Comparison of ENCODE assay signal across 13 cellular contexts in genomic region chr2:73075477-73076373, GRCh38. TPM values are rescaled to one million over a fixed set of nuclear protein-coding genes. Genes with fewer than 3 reads are reported as not detected.
DNase-seq lines count a peak whose midpoint lies in the region; ATAC-seq and TF ChIP-seq lines count a peak whose summit lies in the region.
"Had no signal": no experiment of that assay in that cellular context is flagged by ENCODE, and none has a peak within 500 bp of the region (broad histone marks: within the 10 kb centered on the region; RNA-seq: fewer than 3 reads in every experiment).

No MANE protein-coding gene starts in this region.

- ATAC-seq in sciatic nerve, result peak; percentile 14
- no peak for ATAC-seq in HG02852 (IDR thresholded peaks at IDR 0.05; ENCODE audit: unreplicated experiment)
- ATAC-seq: Panc1 had no signal

- H3K4me3 ChIP-seq in H7 (ENCODE audit: insufficient read depth, low read depth, low read length) (no peak overlapping the region), astrocyte of the spinal cord (ENCODE audit: low read depth, low read length) (no peak overlapping the region), hepatocyte (no peak overlapping the region)

- H2AFZ ChIP-seq in hepatocyte, result no peak overlapping the region

- TF ChIP-seq CTCF in astrocyte of the spinal cord (IDR thresholded peaks at IDR 0.05; ENCODE audit: low read depth, low read length) (no peak), hepatocyte (IDR thresholded peaks at IDR 0.05; ENCODE audit: poor library complexity) (no peak)

- DNase-seq in H7 (peak; percentile 35), astrocyte of the spinal cord (ENCODE audit: low read depth, low spot score) (peak; percentile 45), iris pigment epithelial cell (ENCODE audit: low read depth) (peak; percentile 42), sciatic nerve (ENCODE audit: low spot score) (no peak), CD1c-positive myeloid dendritic cell (ENCODE audit: extremely low spot score) (no peak), hepatocyte (ENCODE audit: low spot score) (no peak), NCI-H774 (lab: John Stamatoyannopoulos, UW) (no peak)
- DNase-seq: activated naive CD4-positive, alpha-beta T cell treated with anti-CD3 and anti-CD28 coated beads, Interleukin-2, amount 50 U/mL, for 16 hours; NCI-H1930; NCI-H526; WERI-Rb-1 had no signal

- H3K4me2 ChIP-seq in hepatocyte, result no peak overlapping the region

- H3K79me2 ChIP-seq in hepatocyte, result peaks cover 3% of the 10 kb centered on the region

- WGBS in hepatocyte (ENCODE audit: low lambda C conversion rate, missing lambda C conversion rate), result 89% methylated on average over 13 of the region's 23 CpGs

- no peak overlapping the region for H3K27ac ChIP-seq in hepatocyte
- H3K27ac ChIP-seq: WERI-Rb-1 had no signal

- peaks cover 1% of the 10 kb centered on the region; the same call in 1 of the 2 replicates for H3K36me3 ChIP-seq in H7 (replicated peaks; ENCODE audit: control insufficient read depth, insufficient read depth, low read length)
- H3K36me3 ChIP-seq in hepatocyte (replicated peaks; ENCODE audit: insufficient read depth, low read depth), result no peaks in the 10 kb centered on the region

- no peaks in the 10 kb centered on the region for H3K9me3 ChIP-seq in hepatocyte (ENCODE audit: low read depth)

- H3K4me1 ChIP-seq in hepatocyte (ENCODE audit: insufficient read depth), result peaks cover 8% of the 10 kb centered on the region

- intact Hi-C loops in sciatic nerve (cut with DNase I), result no loop called here

- in situ Hi-C loops in astrocyte of the spinal cord (cut with HindIII; ENCODE audit: low sequenced_read_pairs), result no loop called here

- H3K27me3 ChIP-seq in H7 (ENCODE audit: control insufficient read depth, insufficient read depth, low read length) (no peaks in the 10 kb centered on the region), hepatocyte (no peaks in the 10 kb centered on the region)

- no peaks in the 10 kb centered on the region for H4K20me1 ChIP-seq in hepatocyte (ENCODE audit: insufficient read depth, poor library complexity, severe bottlenecking)

- no peaks in the 10 kb centered on the region for H3K9me2 ChIP-seq in hepatocyte (replicated peaks; ENCODE audit: insufficient read depth)

RNA-seq across cellular contexts. Expression of gene SFXN5, which starts 4.2 kb away (rescaled TPM):
- 19.4 and 23.9 TPM in 2 replicates for total RNA-seq in H7 (2014; rRNA removed; shearing (Covaris generic))
- 19.5 TPM for total RNA-seq in sciatic nerve
- total RNA-seq in hepatocyte, result 25.7 and 34.6 TPM in 2 replicates
- 25.8 and 26.1 TPM in 2 replicates for polyA plus RNA-seq in hepatocyte

RNA-seq across cellular contexts. Expression of gene RAB11FIP5, which starts 37.0 kb away (rescaled TPM):
- 12.4 and 16.7 TPM in 2 replicates for total RNA-seq in H7 (2014; rRNA removed; shearing (Covaris generic))
- total RNA-seq in sciatic nerve (40.3 TPM), hepatocyte (33.7 and 34.7 TPM in 2 replicates)
- 31.1 and 33.5 TPM in 2 replicates for polyA plus RNA-seq in hepatocyte

Comparison
In these comparisons a context has a peak if more than half of its experiments do, and no peak if none do; other contexts are left out.
1. DNase-seq: peak in H7 (single experiment), astrocyte of the spinal cord (single experiment) and iris pigment epithelial cell (single experiment); none in sciatic nerve (single experiment), CD1c-positive myeloid dendritic cell (single experiment), hepatocyte (single experiment) and NCI-H774 (single experiment).